Comparison of ENCODE assay signal across 8 cellular contexts in genomic region chr22:50341977-50342650, GRCh38. TPM values are rescaled to one million over a fixed set of nuclear protein-coding genes. Genes with fewer than 3 reads are reported as not detected.
DNase-seq lines count a peak whose midpoint lies in the region; ATAC-seq and TF ChIP-seq lines count a peak whose summit lies in the region.

No MANE protein-coding gene starts in this region.

- no peaks in the 10 kb centered on the region for H3K9me3 ChIP-seq in left lung

- no peaks in the 10 kb centered on the region for H3K9me3 Mint-ChIP-seq in dendritic cell treated with granulocyte-macrophage colony-stimulating factor and Interleukin-4, amounts not matched to agents 40 ng/mL and 50 ng/mL, for 4 days

- peak overlapping the region; percentile 62 for H3K27ac Mint-ChIP-seq in dendritic cell treated with granulocyte-macrophage colony-stimulating factor and Interleukin-4, amounts not matched to agents 40 ng/mL and 50 ng/mL, for 4 days

- H3K27me3 Mint-ChIP-seq in dendritic cell treated with granulocyte-macrophage colony-stimulating factor and Interleukin-4, amounts not matched to agents 40 ng/mL and 50 ng/mL, for 4 days: no peaks in the 10 kb centered on the region

- DNase-seq in GM12865 (ENCODE audit: low read depth) (peak; percentile 91), NCI-H524 (lab: John Stamatoyannopoulos, UW) (peak; percentile 88 to 91), left lung (peak; percentile 89 to 96)
- DNase-seq in activated CD4-positive, alpha-beta T cell treated with anti-CD3 and anti-CD28 coated beads, Interleukin-2, amount 50 U/mL, for 1 hour: peak; percentile 89
- DNase-seq in stimulated activated CD4-positive, alpha-beta T cell treated with anti-CD3 and anti-CD28 coated beads, Interleukin-1b, Interleukin-23, amount 100 ng/mL, for 48 hours: peak; percentile 86

- intact Hi-C loops in dendritic cell treated with granulocyte-macrophage colony-stimulating factor and Interleukin-4, amounts not matched to agents 40 ng/mL and 50 ng/mL, for 4 days (cut with micrococcal nuclease): loop anchor here (1.0 to 5.0 kb wide), 4 partner anchors 35 to 97 kb away; partner anchors contain the start of genes PLXNB2 and TUBGCP6
- intact Hi-C loops in left lung (cut with DNase I): no loop called here

- H3K27ac ChIP-seq in left lung: peak overlapping the region; percentile 58 to 81

- no peaks in the 10 kb centered on the region for H3K4me1 Mint-ChIP-seq in dendritic cell treated with granulocyte-macrophage colony-stimulating factor and Interleukin-4, amounts not matched to agents 40 ng/mL and 50 ng/mL, for 4 days (ENCODE audit: low read depth)

- ATAC-seq in HG03108 (IDR thresholded peaks at IDR 0.05; ENCODE audit: unreplicated experiment): peak; percentile 57
- ATAC-seq in left lung: peak; percentile 93
- no peak for ATAC-seq in GM18505 (IDR thresholded peaks at IDR 0.05; ENCODE audit: unreplicated experiment)

- no peaks in the 10 kb centered on the region for H3K36me3 Mint-ChIP-seq in dendritic cell treated with granulocyte-macrophage colony-stimulating factor and Interleukin-4, amounts not matched to agents 40 ng/mL and 50 ng/mL, for 4 days (ENCODE audit: low read depth)

- peaks cover 8 to 18% of the 10 kb centered on the region in 2 donors for H3K4me1 ChIP-seq in left lung

- H3K4me3 ChIP-seq in GM12865 (ENCODE audit: low read depth, low read length): peak overlapping the region; percentile 67
- peak overlapping the region; percentile 69 to 71 for H3K4me3 ChIP-seq in left lung

- TF ChIP-seq POLR2A in GM18505 (IDR thresholded peaks at IDR 0.05; ENCODE audit: borderline replicate concordance, extremely low read depth, insufficient read depth, insufficient read length): no peak

- H3K4me3 Mint-ChIP-seq in dendritic cell treated with granulocyte-macrophage colony-stimulating factor and Interleukin-4, amounts not matched to agents 40 ng/mL and 50 ng/mL, for 4 days: peak overlapping the region; percentile 65

- H3K36me3 ChIP-seq in left lung: no peaks in the 10 kb centered on the region

- TF ChIP-seq CTCF in GM12865 (IDR thresholded peaks at IDR 0.05; ENCODE audit: insufficient read depth, low read depth, low read length, missing control alignments): peak; percentile 94
- peak; percentile 90 to 92 for TF ChIP-seq CTCF in left lung (IDR thresholded peaks at IDR 0.05)

- H3K27me3 ChIP-seq in left lung: no peaks in the 10 kb centered on the region

RNA-seq across cellular contexts. Expression of gene PPP6R2, which starts 1.0 kb away (rescaled TPM):
- total RNA-seq in left lung: 10 to 100 TPM; 41.5 to 53.0 TPM

RNA-seq across cellular contexts. Expression of gene DENND6B, which starts 15.3 kb away (rescaled TPM):
- total RNA-seq in left lung: 1 to 10 TPM; 7.3 to 8.2 TPM

RNA-seq across cellular contexts. Expression of gene PLXNB2, which starts 34.7 kb away (rescaled TPM):
- 100 to 1,000 TPM; 237 to 391 TPM for total RNA-seq in left lung
